ENCODE assay signal across 25 cellular contexts in genomic region chr15:91517491-91518200, GRCh38.
DNase-seq lines count a peak whose midpoint lies in the region; ATAC-seq and TF ChIP-seq lines count a peak whose summit lies in the region.
"Had no signal": no experiment of that assay in that cellular context is flagged by ENCODE, and none has a peak within 500 bp of the region (broad histone marks: within the 10 kb centered on the region; RNA-seq: fewer than 3 reads in every experiment).

No MANE protein-coding gene starts in this region.

- no peak for ATAC-seq in HG02981 (IDR thresholded peaks at IDR 0.05; ENCODE audit: unreplicated experiment)
- ATAC-seq: gastrocnemius medialis, GM12878, left cardiac atrium had no signal

- H3K4me3 ChIP-seq in epithelial cell of esophagus (ENCODE audit: low read length), result no peak overlapping the region
- H3K4me3 ChIP-seq: gastrocnemius medialis, GM12878, prostate gland, smooth muscle cell, upper lobe of left lung had no signal

- DNase-seq in ELR (ENCODE audit: low read depth) (peak; percentile 10), OCI-M1 (lab: John Stamatoyannopoulos, UW) (peak; percentile 41), epithelial cell of esophagus (ENCODE audit: low read depth) (peak; percentile 31), non-pigmented ciliary epithelial cell (ENCODE audit: low read depth) (peak; percentile 31), T-helper 2 cell (no peak), NK-92 (lab: John Stamatoyannopoulos, UW; ENCODE audit: unreplicated experiment) (no peak)
- no peak for DNase-seq in effector CD4-positive, alpha-beta T cell
- DNase-seq: activated CD4-positive, alpha-beta T cell treated with anti-CD3 and anti-CD28 coated beads, Interleukin-2, amount 10 ng/mL, durations not matched to agents 24 days and 14 days; activated CD8-positive, alpha-beta memory T cell treated with anti-CD3 and anti-CD28 coated beads, Interleukin-2, amount 50 U/mL, for 4 hours; activated effector memory CD4-positive, alpha-beta T cell treated with anti-CD3 and anti-CD28 coated beads, Interleukin-2, amount 50 U/mL, for 16 hours; amniotic stem cell; BE2C; gastrocnemius medialis; GF-D8; left cardiac atrium; NCI-H446; nephron progenitor cell; NK-92 treated with Interleukin-12 subunit alpha and Interleukin-12 subunit beta, amount 100 ng/mL, for 24 hours; stimulated activated CD4-positive, alpha-beta T cell treated with anti-CD3 and anti-CD28 coated beads, Interleukin-4, amount 100 ng/mL, for 1 hour; SW 1271; upper lobe of left lung had no signal

- TF ChIP-seq CTCF in epithelial cell of esophagus (IDR thresholded peaks at IDR 0.05; ENCODE audit: insufficient read depth, low read depth, low read length, missing control alignments), result no peak

Comparison
In these comparisons a context has a peak if more than half of its experiments do, and no peak if none do; other contexts are left out.
1. DNase-seq: peak in ELR (single experiment), OCI-M1 (single experiment), epithelial cell of esophagus (single experiment) and non-pigmented ciliary epithelial cell (single experiment); none in effector CD4-positive, alpha-beta T cell (single experiment), T-helper 2 cell (0 of 5) and NK-92 (single experiment).